9 cellular contexts compared by ENCODE assay signal in the genomic region with DNA sequence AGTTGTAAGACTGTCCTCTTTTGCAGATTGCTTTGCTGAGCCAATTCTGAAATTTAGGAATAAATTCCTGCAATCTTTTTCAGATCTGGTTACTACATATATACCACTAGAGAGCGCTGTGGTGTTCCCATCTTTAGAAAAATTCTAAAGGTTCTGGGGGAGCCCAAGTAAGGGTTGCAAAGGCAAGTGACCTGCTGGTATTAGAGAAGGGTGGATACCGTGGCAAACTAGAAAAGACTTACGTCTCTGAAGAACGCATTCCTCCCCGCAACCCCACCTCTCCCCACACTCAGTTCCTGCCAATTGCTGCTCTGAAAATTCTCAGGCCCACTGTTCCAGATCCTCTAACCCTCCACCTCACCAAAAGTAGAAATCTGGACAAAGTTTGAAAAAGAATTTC. TPM values are rescaled to one million over a fixed set of nuclear protein-coding genes. Genes with fewer than 3 reads are reported as not detected.
A peak's percentile ranks its signal among the peaks of the same experiment; 100 is the strongest.
DNase-seq lines count a peak whose midpoint lies in the region; ATAC-seq and TF ChIP-seq lines count a peak whose summit lies in the region.
"Had no signal": no experiment of that assay in that cellular context is flagged by ENCODE, and none has a peak within 500 bp of the region (broad histone marks: within the 10 kb centered on the region; RNA-seq: fewer than 3 reads in every experiment).

No MANE protein-coding gene starts in this region.

- no peak overlapping the region for H3K27ac ChIP-seq in 22Rv1
- no peak overlapping the region for H3K27ac ChIP-seq in spleen

- no peak for TF ChIP-seq POLR2A in spleen (IDR thresholded peaks at IDR 0.05)

- H3K27ac Mint-ChIP-seq in activated T-helper 1 cell treated with anti-CD3 and anti-CD28 coated beads, Interleukin-12 subunit alpha, Interleukin-12 subunit beta, Interleukin-2, Interleukin-4 antibody, amounts not matched to agents 30 ng/mL and 10 ng/mL and 1 ng/mL, durations not matched to agents 14 hours and 24 hours and 36 hours, result no peak overlapping the region
- H3K27ac Mint-ChIP-seq: dendritic cell treated with granulocyte-macrophage colony-stimulating factor and Interleukin-4, amounts not matched to agents 40 ng/mL and 50 ng/mL, for 4 days had no signal

- H3K4me3 Mint-ChIP-seq in activated T-helper 1 cell treated with anti-CD3 and anti-CD28 coated beads, Interleukin-12 subunit alpha, Interleukin-12 subunit beta, Interleukin-2, Interleukin-4 antibody, amounts not matched to agents 30 ng/mL and 10 ng/mL and 1 ng/mL, durations not matched to agents 14 hours and 24 hours and 36 hours, result no peak overlapping the region
- H3K4me3 Mint-ChIP-seq: dendritic cell treated with granulocyte-macrophage colony-stimulating factor and Interleukin-4, amounts not matched to agents 40 ng/mL and 50 ng/mL, for 4 days had no signal

- peak; percentile 56 for DNase-seq in EL
- peak; percentile 36 for DNase-seq in SW480 (ENCODE audit: low spot score)
- DNase-seq in foreskin fibroblast, result peak in 1 of 2 donors; percentile 63
- DNase-seq in spleen, result no peak
- DNase-seq in activated T-helper 1 cell treated with anti-CD3 and anti-CD28 coated beads, Interleukin-12 subunit alpha, Interleukin-12 subunit beta, Interleukin-2, Interleukin-4 antibody, amounts not matched to agents 30 ng/mL and 10 ng/mL and 1 ng/mL, durations not matched to agents 14 hours and 24 hours and 36 hours (ENCODE audit: low spot score), result no peak
- no peak for DNase-seq in mucosa of gallbladder (ENCODE audit: low spot score)

- H3K27me3 Mint-ChIP-seq in activated T-helper 1 cell treated with anti-CD3 and anti-CD28 coated beads, Interleukin-12 subunit alpha, Interleukin-12 subunit beta, Interleukin-2, Interleukin-4 antibody, amounts not matched to agents 30 ng/mL and 10 ng/mL and 1 ng/mL, durations not matched to agents 14 hours and 24 hours and 36 hours (ENCODE audit: insufficient read depth), result peaks cover 5% of the 10 kb centered on the region
- H3K27me3 Mint-ChIP-seq: dendritic cell treated with granulocyte-macrophage colony-stimulating factor and Interleukin-4, amounts not matched to agents 40 ng/mL and 50 ng/mL, for 4 days had no signal

- peak; percentile 54 for ATAC-seq in HG03439 (IDR thresholded peaks at IDR 0.05; ENCODE audit: unreplicated experiment)

- peaks cover 0 to 6% (median 0%) of the 10 kb centered on the region in 6 donors for H3K4me1 ChIP-seq in spleen

- WGBS in spleen, 5 donors, result 45 to 59% (median 48%) methylated on average over 5 of the region's 5 CpGs

- peak; percentile 78 for TF ChIP-seq CTCF in 22Rv1 (IDR thresholded peaks at IDR 0.05)
- TF ChIP-seq CTCF in foreskin fibroblast (IDR thresholded peaks at IDR 0.05; ENCODE audit: low read depth, low read length), result peak; percentile 56
- TF ChIP-seq CTCF in spleen (IDR thresholded peaks at IDR 0.05 in 8 of 11, conservative IDR thresholded peaks at IDR 0.05 in 3 of 11), result peak in 9 of 11 experiments; percentile 26 to 61 (median 44)

- H3K4me3 ChIP-seq in foreskin fibroblast (ENCODE audit: low read depth in 1 of 2, low read length in 2 of 2) (no peak overlapping the region), spleen (no peak overlapping the region)

- peaks cover 11% of the 10 kb centered on the region for H3K4me1 Mint-ChIP-seq in activated T-helper 1 cell treated with anti-CD3 and anti-CD28 coated beads, Interleukin-12 subunit alpha, Interleukin-12 subunit beta, Interleukin-2, Interleukin-4 antibody, amounts not matched to agents 30 ng/mL and 10 ng/mL and 1 ng/mL, durations not matched to agents 14 hours and 24 hours and 36 hours (ENCODE audit: low read depth)

- no peaks in the 10 kb centered on the region for H3K9me3 ChIP-seq in spleen

- no peaks in the 10 kb centered on the region for H3K9me3 Mint-ChIP-seq in activated T-helper 1 cell treated with anti-CD3 and anti-CD28 coated beads, Interleukin-12 subunit alpha, Interleukin-12 subunit beta, Interleukin-2, Interleukin-4 antibody, amounts not matched to agents 30 ng/mL and 10 ng/mL and 1 ng/mL, durations not matched to agents 14 hours and 24 hours and 36 hours
- H3K9me3 Mint-ChIP-seq: dendritic cell treated with granulocyte-macrophage colony-stimulating factor and Interleukin-4, amounts not matched to agents 40 ng/mL and 50 ng/mL, for 4 days had no signal

- no peaks in the 10 kb centered on the region for H3K27me3 ChIP-seq in spleen (replicated peaks in 1 of 7)

- H3K36me3 ChIP-seq in spleen, result no peaks in the 10 kb centered on the region

- intact Hi-C loops in spleen (cut with DNase I; ENCODE audit: low total_unique reads), result no loop called here
- intact Hi-C loops in activated T-helper 1 cell treated with anti-CD3 and anti-CD28 coated beads, Interleukin-12 subunit alpha, Interleukin-12 subunit beta, Interleukin-2, Interleukin-4 antibody, amounts not matched to agents 30 ng/mL and 10 ng/mL and 1 ng/mL, durations not matched to agents 14 hours and 24 hours and 36 hours (cut with micrococcal nuclease), result loop anchor here (1.0 to 5.0 kb wide), 5 partner anchors 46 to 301 kb away; a partner anchor contains a TSS

- H3K36me3 Mint-ChIP-seq in activated T-helper 1 cell treated with anti-CD3 and anti-CD28 coated beads, Interleukin-12 subunit alpha, Interleukin-12 subunit beta, Interleukin-2, Interleukin-4 antibody, amounts not matched to agents 30 ng/mL and 10 ng/mL and 1 ng/mL, durations not matched to agents 14 hours and 24 hours and 36 hours (ENCODE audit: low read depth), result no peaks in the 10 kb centered on the region

RNA-seq across cellular contexts. Expression of a gene that starts 48.5 kb away (rescaled TPM):
- 1 to 10 TPM in 3 of 7 donors, under 1 TPM in 2, not detected in 2; 0.83 to 2.7 (median 1.2) TPM for total RNA-seq in spleen
- polyA plus RNA-seq in spleen, result 1 to 10 TPM; 1.0 to 2.0 (median 1.9) TPM
- 0.24 and 0.34 TPM in 2 replicates for total RNA-seq in activated T-helper 1 cell treated with anti-CD3 and anti-CD28 coated beads, Interleukin-12 subunit alpha, Interleukin-12 subunit beta, Interleukin-2, Interleukin-4 antibody, amounts not matched to agents 30 ng/mL and 10 ng/mL and 1 ng/mL, durations not matched to agents 14 hours and 24 hours and 36 hours
- 0.75 TPM for total RNA-seq in mucosa of gallbladder

Comparison
In these comparisons a context has a peak if more than half of its experiments do, and no peak if none do; other contexts are left out.
1. DNase-seq: peak in EL (single experiment) and SW480 (single experiment); none in spleen (single experiment), activated T-helper 1 cell treated with anti-CD3 and anti-CD28 coated beads, Interleukin-12 subunit alpha, Interleukin-12 subunit beta, Interleukin-2, Interleukin-4 antibody, amounts not matched to agents 30 ng/mL and 10 ng/mL and 1 ng/mL, durations not matched to agents 14 hours and 24 hours and 36 hours (single experiment) and mucosa of gallbladder (single experiment).
2. Peak in every context shown above with its lines, with median percentiles within 50 percentile points of each other: CTCF ChIP-seq.